ENCODE assay signal across 8 cellular contexts in genomic region chr16:3444032-3444388, GRCh38. TPM values are rescaled to one million over a fixed set of nuclear protein-coding genes. Genes with fewer than 3 reads are reported as not detected.
DNase-seq lines count a peak whose midpoint lies in the region; ATAC-seq and TF ChIP-seq lines count a peak whose summit lies in the region.

No MANE protein-coding gene starts in this region.

- POLR2A ChIA-PET in activated naive CD8-positive, alpha-beta T cell treated with anti-CD3 and anti-CD28 coated beads, Interleukin-2, amount 10 ng/mL, durations not matched to agents 7 days and 5 days (lab: Charles Lee): interaction anchor here (0.6 to 3.8 kb wide), 10 partner anchors 13 to 346 kb away, joined by 3 to 23 read pairs (median 5); partner anchors contain the start of genes ZNF174, ZNF263 and ZSCAN32

- no peaks in the 10 kb centered on the region for H3K27me3 Mint-ChIP-seq in activated naive CD8-positive, alpha-beta T cell treated with anti-CD3 and anti-CD28 coated beads, Interleukin-2, amount 10 ng/mL, durations not matched to agents 7 days and 5 days

- peaks cover 45% of the 10 kb centered on the region for H3K36me3 Mint-ChIP-seq in activated naive CD8-positive, alpha-beta T cell treated with anti-CD3 and anti-CD28 coated beads, Interleukin-2, amount 10 ng/mL, durations not matched to agents 7 days and 5 days

- H3K27ac ChIP-seq in right atrium auricular region: peak overlapping the region; percentile 73 to 82

- peak overlapping the region; percentile 94 for H3K4me3 Mint-ChIP-seq in activated naive CD8-positive, alpha-beta T cell treated with anti-CD3 and anti-CD28 coated beads, Interleukin-2, amount 10 ng/mL, durations not matched to agents 7 days and 5 days

- peaks cover 16% of the 10 kb centered on the region for H3K4me1 Mint-ChIP-seq in activated naive CD8-positive, alpha-beta T cell treated with anti-CD3 and anti-CD28 coated beads, Interleukin-2, amount 10 ng/mL, durations not matched to agents 7 days and 5 days

- H3K9me3 Mint-ChIP-seq in activated naive CD8-positive, alpha-beta T cell treated with anti-CD3 and anti-CD28 coated beads, Interleukin-2, amount 10 ng/mL, durations not matched to agents 7 days and 5 days: peaks cover 12% of the 10 kb centered on the region

- TF ChIP-seq CTCF in right atrium auricular region (IDR thresholded peaks at IDR 0.05) (no peak), retinal pigment epithelial cell (conservative IDR thresholded peaks at IDR 0.05; ENCODE audit: low read depth, low read length) (no peak)

- H3K27me3 ChIP-seq in HAP-1 (ENCODE audit: low read depth): no peaks in the 10 kb centered on the region
- H3K27me3 ChIP-seq in right atrium auricular region: no peaks in the 10 kb centered on the region

- H3K27ac Mint-ChIP-seq in activated naive CD8-positive, alpha-beta T cell treated with anti-CD3 and anti-CD28 coated beads, Interleukin-2, amount 10 ng/mL, durations not matched to agents 7 days and 5 days: peak overlapping the region; percentile 89

- H3K9me3 ChIP-seq in HAP-1 (no peaks in the 10 kb centered on the region), right atrium auricular region (peaks cover 0 to 16% of the 10 kb centered on the region in 2 donors)

- peak; percentile 72 for ATAC-seq in activated naive CD8-positive, alpha-beta T cell treated with anti-CD3 and anti-CD28 coated beads, Interleukin-2, amount 10 ng/mL, durations not matched to agents 7 days and 5 days (ENCODE audit: low read depth)

- in situ Hi-C loops in HAP-1 (cut with MboI; ENCODE audit: low sequenced_read_pairs): no loop called here

- H3K4me3 ChIP-seq in HAP-1 (peak overlapping the region; percentile 63), right atrium auricular region (peak overlapping the region; percentile 55 to 66), retinal pigment epithelial cell (ENCODE audit: low read length) (peak overlapping the region; percentile 84)

- DNase-seq in DMS114 treated with DMSO at 0.1 percent for 48 hours (lab: John Stamatoyannopoulos, UW; ENCODE audit: unreplicated experiment) (peak; percentile 24), HAP-1 (ENCODE audit: low spot score in 2 of 2) (peak; percentile 74 to 85), NCI-H2196 (lab: John Stamatoyannopoulos, UW; ENCODE audit: unreplicated experiment) (peak; percentile 49), right atrium auricular region (ENCODE audit: low spot score) (no peak), retinal pigment epithelial cell (ENCODE audit: low read depth) (no peak), NCI-H526 (lab: John Stamatoyannopoulos, UW) (no peak), cerebellum (ENCODE audit: low spot score) (no peak)
- DNase-seq in activated naive CD8-positive, alpha-beta T cell treated with anti-CD3 and anti-CD28 coated beads, Interleukin-2, amount 10 ng/mL, durations not matched to agents 7 days and 5 days: no peak

- peaks cover 9% of the 10 kb centered on the region for H3K4me1 ChIP-seq in HAP-1
- H3K4me1 ChIP-seq in right atrium auricular region: peaks cover 0 to 8% of the 10 kb centered on the region in 2 donors

- peaks cover 30% of the 10 kb centered on the region for H3K36me3 ChIP-seq in HAP-1 (replicated peaks)
- peaks cover 10% of the 10 kb centered on the region for H3K36me3 ChIP-seq in right atrium auricular region

RNA-seq across cellular contexts. Expression of gene NAA60, which starts 0.5 kb away (rescaled TPM):
- total RNA-seq in activated naive CD8-positive, alpha-beta T cell treated with anti-CD3 and anti-CD28 coated beads, Interleukin-2, amount 10 ng/mL, durations not matched to agents 7 days and 5 days: 10 to 100 TPM; 54.0 to 54.6 TPM
- total RNA-seq in right atrium auricular region (10 to 100 TPM; 28.1 to 29.1 TPM), cerebellum (12.5 TPM)

RNA-seq across cellular contexts. Expression of gene ZNF597, which starts 0.7 kb away (rescaled TPM):
- 1 to 10 TPM; 3.6 to 4.2 TPM for total RNA-seq in activated naive CD8-positive, alpha-beta T cell treated with anti-CD3 and anti-CD28 coated beads, Interleukin-2, amount 10 ng/mL, durations not matched to agents 7 days and 5 days
- 1 to 10 TPM; 1.3 to 2.2 TPM for total RNA-seq in right atrium auricular region
- 3.6 TPM for total RNA-seq in cerebellum

RNA-seq across cellular contexts. Expression of gene ZNF174, which starts 43.0 kb away (rescaled TPM):
- 10 to 100 TPM; 15.5 to 16.0 TPM for total RNA-seq in activated naive CD8-positive, alpha-beta T cell treated with anti-CD3 and anti-CD28 coated beads, Interleukin-2, amount 10 ng/mL, durations not matched to agents 7 days and 5 days
- total RNA-seq in right atrium auricular region: 10 to 100 TPM; 10.2 to 16.5 TPM
- total RNA-seq in cerebellum: 7.8 TPM

RNA-seq across cellular contexts. Expression of gene ZSCAN32, which starts 43.2 kb away (rescaled TPM):
- 10 to 100 TPM; 20.5 to 22.5 TPM for total RNA-seq in activated naive CD8-positive, alpha-beta T cell treated with anti-CD3 and anti-CD28 coated beads, Interleukin-2, amount 10 ng/mL, durations not matched to agents 7 days and 5 days
- 1 to 10 TPM; 4.2 to 9.4 TPM for total RNA-seq in right atrium auricular region
- total RNA-seq in cerebellum: 7.2 TPM

RNA-seq across cellular contexts. Expression of gene C16orf90, which starts 51.3 kb away (rescaled TPM):
- not detected for total RNA-seq in activated naive CD8-positive, alpha-beta T cell treated with anti-CD3 and anti-CD28 coated beads, Interleukin-2, amount 10 ng/mL, durations not matched to agents 7 days and 5 days
- total RNA-seq in right atrium auricular region (not detected), cerebellum (not detected)

Comparison
In these comparisons a context has a peak if more than half of its experiments do, and no peak if none do; other contexts are left out.
1. DNase-seq: peak in DMS114 treated with DMSO at 0.1 percent for 48 hours (single experiment), HAP-1 (2 of 2) and NCI-H2196 (single experiment); none in activated naive CD8-positive, alpha-beta T cell treated with anti-CD3 and anti-CD28 coated beads, Interleukin-2, amount 10 ng/mL, durations not matched to agents 7 days and 5 days (single experiment), right atrium auricular region (single experiment), retinal pigment epithelial cell (single experiment), NCI-H526 (0 of 2) and cerebellum (single experiment).
2. Peak in every context shown above with its lines, with median percentiles within 50 percentile points of each other: H3K4me3 ChIP-seq.